26 cellular contexts compared by ENCODE assay signal in genomic region chr9:97425992-97426336, GRCh38.
"Had no signal": no experiment of that assay in that cellular context is flagged by ENCODE, and none has a peak within 500 bp of the region (broad histone marks: within the 10 kb centered on the region; RNA-seq: fewer than 3 reads in every experiment).

No MANE protein-coding gene starts in this region.

- H3K9me3 Mint-ChIP-seq: effector memory CD8-positive, alpha-beta T cell; natural killer cell had no signal

- H3K4me3 Mint-ChIP-seq: activated CD4-positive, alpha-beta T cell treated with anti-CD3 and anti-CD28 coated beads, Interleukin-2, amount 10 ng/mL, durations not matched to agents 7 days and 5 days; activated CD8-positive, alpha-beta T cell treated with anti-CD3 and anti-CD28 coated beads for 36 hours; activated naive CD8-positive, alpha-beta T cell; activated T-cell treated with anti-CD3 and anti-CD28 coated beads, Interleukin-2, amount 50 U/mL, for 72 hours; effector memory CD8-positive, alpha-beta T cell; natural killer cell; T-helper 17 cell had no signal

- DNase-seq: activated CD4-positive, alpha-beta T cell treated with anti-CD3 and anti-CD28 coated beads, Interleukin-2, amount 10 ng/mL, durations not matched to agents 7 days and 5 days; activated CD4-positive, CD25-positive, alpha-beta regulatory T cell treated with anti-CD3 and anti-CD28 coated beads, Interleukin-2, amount 50 U/mL, for 72 hours; activated CD8-positive, alpha-beta T cell treated with anti-CD3 and anti-CD28 coated beads for 36 hours; activated naive CD4-positive, alpha-beta T cell treated with Interleukin-2 at 50 U/mL for 16 hours; activated T-cell treated with anti-CD3 and anti-CD28 coated beads for 4 hours; activated T-cell treated with anti-CD3 and anti-CD28 coated beads, Interleukin-2, amount 50 U/mL, for 72 hours; aorta; body of pancreas; cerebellar nuclear complex; dorsolateral prefrontal cortex; effector memory CD8-positive, alpha-beta T cell; foreskin melanocyte; heart right ventricle; kidney glomerular epithelial cell; left ventricle myocardium superior; natural killer cell; right cardiac atrium; stimulated activated CD4-positive, alpha-beta T cell treated with anti-CD3 and anti-CD28 coated beads, Interleukin-15, amount 100 ng/mL, for 24 hours; stimulated activated CD4-positive, alpha-beta T cell treated with anti-CD3 and anti-CD28 coated beads, Interleukin-2, amount 100 ng/mL, for 24 hours; stimulated activated naive CD4-positive, alpha-beta T cell treated with Interleukin-2 at 50 U/mL for 16 hours; T-helper 17 cell; T1000 had no signal

- H3K27me3 ChIP-seq: body of pancreas, cardiac muscle cell, dorsolateral prefrontal cortex, heart right ventricle, tibial nerve had no signal

- H3K27ac Mint-ChIP-seq: activated CD4-positive, alpha-beta T cell treated with anti-CD3 and anti-CD28 coated beads, Interleukin-2, amount 10 ng/mL, durations not matched to agents 7 days and 5 days; activated CD8-positive, alpha-beta T cell treated with anti-CD3 and anti-CD28 coated beads for 36 hours; activated naive CD8-positive, alpha-beta T cell; activated T-cell treated with anti-CD3 and anti-CD28 coated beads, Interleukin-2, amount 50 U/mL, for 72 hours; effector memory CD8-positive, alpha-beta T cell; natural killer cell; T-helper 17 cell had no signal

- H3K4me1 ChIP-seq: body of pancreas, heart right ventricle, tibial nerve had no signal

- H3K4me1 Mint-ChIP-seq: activated CD4-positive, alpha-beta T cell treated with anti-CD3 and anti-CD28 coated beads, Interleukin-2, amount 10 ng/mL, durations not matched to agents 7 days and 5 days had no signal

- H3K4me3 ChIP-seq: body of pancreas, cardiac muscle cell, coronary artery, dorsolateral prefrontal cortex, heart right ventricle, tibial nerve had no signal

- ATAC-seq: activated CD8-positive, alpha-beta T cell treated with anti-CD3 and anti-CD28 coated beads for 36 hours; activated T-cell treated with anti-CD3 and anti-CD28 coated beads, Interleukin-2, amount 50 U/mL, for 72 hours; body of pancreas; effector memory CD8-positive, alpha-beta T cell; heart right ventricle; left ventricle myocardium superior; natural killer cell; right cardiac atrium; T-helper 17 cell had no signal

- H3K36me3 ChIP-seq: cardiac muscle cell had no signal

- H3K27me3 Mint-ChIP-seq: activated CD4-positive, alpha-beta T cell treated with anti-CD3 and anti-CD28 coated beads, Interleukin-2, amount 10 ng/mL, durations not matched to agents 7 days and 5 days; activated CD8-positive, alpha-beta T cell treated with anti-CD3 and anti-CD28 coated beads for 36 hours; activated naive CD8-positive, alpha-beta T cell; effector memory CD8-positive, alpha-beta T cell; T-helper 17 cell had no signal

- H3K27ac ChIP-seq: body of pancreas, cardiac muscle cell, coronary artery, dorsolateral prefrontal cortex, heart right ventricle, tibial nerve had no signal
